Comparison of ENCODE assay signal across 25 cellular contexts in the genomic region with DNA sequence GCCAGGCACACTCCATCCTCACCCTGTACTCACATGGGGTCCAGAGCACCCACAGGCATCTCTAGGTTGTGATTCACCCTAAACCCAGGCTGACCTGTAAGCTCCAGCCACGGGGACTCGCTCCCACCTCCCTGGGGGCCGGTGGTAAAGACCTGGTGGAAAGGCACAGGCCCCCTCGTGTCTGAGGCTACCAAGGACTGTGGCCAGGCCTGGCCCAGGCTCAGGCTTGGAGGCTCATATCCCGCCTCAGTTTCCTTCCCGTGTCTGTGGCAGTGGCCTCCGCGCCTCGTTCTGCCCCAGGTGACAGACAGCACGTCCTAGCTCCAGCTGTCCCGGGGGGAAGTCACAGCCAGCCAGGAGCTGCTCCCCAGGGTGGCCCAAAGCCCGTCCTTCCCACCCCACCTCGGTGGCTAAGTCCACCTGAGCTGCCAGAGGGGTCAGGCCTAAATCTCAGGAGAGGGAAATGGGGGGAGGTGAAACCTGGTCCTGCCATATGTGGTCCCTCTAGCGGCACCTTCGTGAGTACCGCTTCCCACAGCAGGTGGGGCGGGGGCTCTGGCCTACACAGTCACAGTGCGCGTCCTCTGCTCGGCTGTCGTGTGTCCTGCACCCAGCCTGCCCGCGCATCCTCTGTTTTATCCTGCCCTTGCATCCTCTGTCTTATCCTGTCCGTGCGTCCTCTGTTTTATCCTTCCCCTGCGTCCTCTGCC. TPM values are rescaled to one million over a fixed set of nuclear protein-coding genes. Genes with fewer than 3 reads are reported as not detected.
"Had no signal": no experiment of that assay in that cellular context is flagged by ENCODE, and none has a peak within 500 bp of the region (broad histone marks: within the 10 kb centered on the region; RNA-seq: fewer than 3 reads in every experiment).

No MANE protein-coding gene starts in this region.

- H3K36me3 Mint-ChIP-seq: brain had no signal

- DNase-seq: activated CD4-positive, alpha-beta T cell treated with anti-CD3 and anti-CD28 coated beads for 1 hour; activated CD4-positive, alpha-beta T cell treated with anti-CD3 and anti-CD28 coated beads, Interleukin-2, amount 50 U/mL, for 4 hours; activated naive CD4-positive, alpha-beta T cell treated with Interleukin-2 at 50 U/mL for 16 hours; activated naive CD8-positive, alpha-beta T cell treated with anti-CD3 and anti-CD28 coated beads, Interleukin-2, amount 50 U/mL, for 24 hours; activated T-cell treated with anti-CD3 and anti-CD28 coated beads for 4 hours; anterior cingulate cortex; central memory CD4-positive, alpha-beta T cell; dorsolateral prefrontal cortex; foreskin fibroblast; stimulated activated CD4-positive, alpha-beta T cell treated with anti-CD3 and anti-CD28 coated beads, Interleukin-2, amount 100 ng/mL, for 24 hours; stimulated activated naive CD8-positive, alpha-beta T cell treated with anti-CD3 and anti-CD28 coated beads, Interleukin-15, Interleukin-2, amounts not matched to agents 100 U/mL and 50 U/mL, for 24 hours; substantia nigra; T-helper 2 cell; tibial artery had no signal

- H3K27ac Mint-ChIP-seq: activated naive CD8-positive, alpha-beta T cell treated with anti-CD3 and anti-CD28 coated beads, Interleukin-2, amount 50 U/mL, for 24 hours; nephron had no signal

- H3K4me1 ChIP-seq: right atrium auricular region, tibial artery had no signal

- H3K27ac ChIP-seq: hepatocyte, right atrium auricular region, tibial artery, VCaP had no signal

- H3K4me3 ChIP-seq: dorsolateral prefrontal cortex, hepatocyte, right atrium auricular region, tibial artery had no signal

- H3K36me3 ChIP-seq: right atrium auricular region, tibial artery had no signal

- ATAC-seq: activated naive CD8-positive, alpha-beta T cell treated with anti-CD3 and anti-CD28 coated beads, Interleukin-2, amount 50 U/mL, for 24 hours; stimulated activated naive CD8-positive, alpha-beta T cell treated with anti-CD3 and anti-CD28 coated beads, Interleukin-15, Interleukin-2, amounts not matched to agents 100 U/mL and 50 U/mL, for 24 hours had no signal

- H3K4me3 Mint-ChIP-seq: activated naive CD8-positive, alpha-beta T cell treated with anti-CD3 and anti-CD28 coated beads, Interleukin-2, amount 50 U/mL, for 24 hours; nephron had no signal

- H3K9me3 Mint-ChIP-seq: activated naive CD8-positive, alpha-beta T cell treated with anti-CD3 and anti-CD28 coated beads, Interleukin-2, amount 50 U/mL, for 24 hours; nephron had no signal

- H3K27me3 Mint-ChIP-seq: activated naive CD8-positive, alpha-beta T cell treated with anti-CD3 and anti-CD28 coated beads, Interleukin-2, amount 50 U/mL, for 24 hours had no signal

- H3K9me3 ChIP-seq: right atrium auricular region, tibial artery had no signal

- H3K27me3 ChIP-seq: hepatocyte, right atrium auricular region had no signal

- H3K4me1 Mint-ChIP-seq: activated naive CD8-positive, alpha-beta T cell treated with anti-CD3 and anti-CD28 coated beads, Interleukin-2, amount 50 U/mL, for 24 hours; brain; nephron had no signal

RNA-seq across cellular contexts. Expression of gene CDH15, which starts 12.6 kb away (rescaled TPM):
- total RNA-seq: lower leg skin, mesenteric fat pad, progenitor cell of endocrine pancreas, right atrium auricular region had no signal

RNA-seq across cellular contexts. Expression of gene SLC22A31, which starts 16.2 kb away (rescaled TPM):
- total RNA-seq: osteoblast, skeletal muscle tissue, urinary bladder had no signal
